ENCODE assay signal across 37 cellular contexts in the genomic region with DNA sequence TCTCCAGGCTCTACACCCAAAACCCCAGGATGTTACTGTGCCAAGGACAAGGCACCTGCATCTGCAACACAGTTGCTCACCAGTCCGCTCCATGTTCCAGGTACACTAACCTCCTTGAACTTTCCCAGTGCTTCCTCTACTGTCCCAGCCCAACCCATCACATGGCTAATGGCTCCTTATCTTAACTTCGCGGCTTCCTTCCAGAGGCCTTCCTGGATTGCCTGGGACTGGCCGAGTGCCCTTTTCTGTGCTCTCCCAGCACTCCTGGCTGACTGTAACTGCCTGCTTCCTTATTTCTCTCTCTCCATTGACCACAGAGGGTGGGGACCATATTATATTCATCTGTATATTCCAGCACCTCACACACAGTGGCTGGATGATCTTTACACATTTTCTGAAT. TPM values are rescaled to one million over a fixed set of nuclear protein-coding genes. Genes with fewer than 3 reads are reported as not detected.
"Had no signal": no experiment of that assay in that cellular context is flagged by ENCODE, and none has a peak within 500 bp of the region (broad histone marks: within the 10 kb centered on the region; RNA-seq: fewer than 3 reads in every experiment).

No MANE protein-coding gene starts in this region.

- H3K4me3 Mint-ChIP-seq: activated CD4-positive, alpha-beta memory T cell treated with anti-CD3 and anti-CD28 coated beads for 36 hours; activated naive CD4-positive, alpha-beta T cell treated with anti-CD3 and anti-CD28 coated beads for 36 hours; activated naive CD8-positive, alpha-beta T cell treated with anti-CD3 and anti-CD28 coated beads for 36 hours; activated T-helper 1 cell treated with anti-CD3 and anti-CD28 coated beads, Interleukin-12 subunit alpha, Interleukin-12 subunit beta, Interleukin-2, Interleukin-4 antibody, amounts not matched to agents 30 ng/mL and 10 ng/mL and 1 ng/mL, durations not matched to agents 14 hours and 24 hours and 36 hours; brain; immature natural killer cell; naive B cell; nephron progenitor cell; stimulated activated naive B cell treated with anti-CD40 and anti-IgM and Interleukin-4, amounts not matched to agents 10 μg/mL and 1 μg/mL and 100 μg/mL, for 72 hours; T-cell had no signal

- ATAC-seq: activated CD4-positive, CD25-positive, alpha-beta regulatory T cell treated with anti-CD3 and anti-CD28 coated beads, Interleukin-2, amount 50 U/mL, for 24 hours; esophagus mucosa; lower lobe of right lung; sciatic nerve; stimulated activated naive B cell treated with anti-CD40 and anti-IgM and Interleukin-4, amounts not matched to agents 10 μg/mL and 1 μg/mL and 100 μg/mL, for 72 hours; T-cell had no signal

- H3K4me3 ChIP-seq: ascending aorta, cardiac muscle cell, lower lobe of right lung, skin epidermis, uterus had no signal

- H3K9me3 ChIP-seq: ascending aorta, lower lobe of right lung, neutrophil, uterus had no signal

- H3K27ac Mint-ChIP-seq: activated CD4-positive, alpha-beta memory T cell treated with anti-CD3 and anti-CD28 coated beads for 36 hours; activated naive CD4-positive, alpha-beta T cell treated with anti-CD3 and anti-CD28 coated beads for 36 hours; activated naive CD8-positive, alpha-beta T cell treated with anti-CD3 and anti-CD28 coated beads for 36 hours; activated T-helper 1 cell treated with anti-CD3 and anti-CD28 coated beads, Interleukin-12 subunit alpha, Interleukin-12 subunit beta, Interleukin-2, Interleukin-4 antibody, amounts not matched to agents 30 ng/mL and 10 ng/mL and 1 ng/mL, durations not matched to agents 14 hours and 24 hours and 36 hours; brain; immature natural killer cell; nephron progenitor cell; progenitor cell of endocrine pancreas; stimulated activated naive B cell treated with anti-CD40 and anti-IgM and Interleukin-4, amounts not matched to agents 10 μg/mL and 1 μg/mL and 100 μg/mL, for 72 hours; T-cell had no signal

- H3K27me3 Mint-ChIP-seq: activated CD4-positive, alpha-beta memory T cell treated with anti-CD3 and anti-CD28 coated beads for 36 hours; activated naive CD8-positive, alpha-beta T cell treated with anti-CD3 and anti-CD28 coated beads for 36 hours; naive B cell; progenitor cell of endocrine pancreas; stimulated activated naive B cell treated with anti-CD40 and anti-IgM and Interleukin-4, amounts not matched to agents 10 μg/mL and 1 μg/mL and 100 μg/mL, for 72 hours; T-cell had no signal

- H3K4me1 ChIP-seq: ascending aorta, uterus had no signal

- DNase-seq: activated CD4-positive, alpha-beta memory T cell treated with anti-CD3 and anti-CD28 coated beads for 36 hours; activated CD4-positive, alpha-beta T cell treated with anti-CD3 and anti-CD28 coated beads for 48 hours; activated CD8-positive, alpha-beta memory T cell treated with anti-CD3 and anti-CD28 coated beads, Interleukin-2, amount 50 U/mL, for 4 hours; activated effector memory CD4-positive, alpha-beta T cell treated with anti-CD3 and anti-CD28 coated beads, Interleukin-2, amount 50 U/mL, for 16 hours; activated naive CD4-positive, alpha-beta T cell treated with anti-CD3 and anti-CD28 coated beads for 36 hours; activated naive CD8-positive, alpha-beta T cell treated with anti-CD3 and anti-CD28 coated beads for 36 hours; activated T-cell treated with anti-CD3 and anti-CD28 coated beads, Interleukin-2, amount 50 U/mL, for 1 hour; cortex of kidney; foreskin fibroblast; head of caudate nucleus; hippocampal formation; immature natural killer cell; kidney; lower lobe of right lung; mesenchymal stem cell; naive B cell; nephron progenitor cell; stimulated activated CD4-positive, alpha-beta T cell treated with anti-CD3 and anti-CD28 coated beads, Interleukin-1b, Interleukin-23, amount 100 ng/mL, for 48 hours; stimulated activated naive B cell treated with anti-CD40 and anti-IgM and Interleukin-4, amounts not matched to agents 10 μg/mL and 1 μg/mL and 100 μg/mL, for 72 hours; T-cell; trophoblast cell; uterus; WERI-Rb-1 had no signal

- H3K36me3 ChIP-seq: neutrophil, uterus had no signal

- H3K27ac ChIP-seq: ascending aorta, cardiac muscle cell, lower lobe of right lung, neutrophil, skin epidermis, uterus, WERI-Rb-1 had no signal

- H3K4me1 Mint-ChIP-seq: immature natural killer cell; stimulated activated naive B cell treated with anti-CD40 and anti-IgM and Interleukin-4, amounts not matched to agents 10 μg/mL and 1 μg/mL and 100 μg/mL, for 72 hours had no signal

- H3K27me3 ChIP-seq: ascending aorta, cardiac muscle cell, neutrophil, uterus had no signal

- H3K9me3 Mint-ChIP-seq: activated CD4-positive, alpha-beta memory T cell treated with anti-CD3 and anti-CD28 coated beads for 36 hours; activated naive CD4-positive, alpha-beta T cell treated with anti-CD3 and anti-CD28 coated beads for 36 hours; activated naive CD8-positive, alpha-beta T cell treated with anti-CD3 and anti-CD28 coated beads for 36 hours; activated T-helper 1 cell treated with anti-CD3 and anti-CD28 coated beads, Interleukin-12 subunit alpha, Interleukin-12 subunit beta, Interleukin-2, Interleukin-4 antibody, amounts not matched to agents 30 ng/mL and 10 ng/mL and 1 ng/mL, durations not matched to agents 14 hours and 24 hours and 36 hours; brain; immature natural killer cell; naive B cell; nephron progenitor cell; stimulated activated naive B cell treated with anti-CD40 and anti-IgM and Interleukin-4, amounts not matched to agents 10 μg/mL and 1 μg/mL and 100 μg/mL, for 72 hours; T-cell had no signal

RNA-seq across cellular contexts. Expression of a gene that starts 28.8 kb away (rescaled TPM):
- total RNA-seq: activated CD4-positive, alpha-beta memory T cell treated with anti-CD3 and anti-CD28 coated beads for 36 hours; activated CD8-positive, alpha-beta memory T cell treated with anti-CD3 and anti-CD28 coated beads for 36 hours; activated naive CD4-positive, alpha-beta T cell treated with anti-CD3 and anti-CD28 coated beads for 36 hours; activated naive CD8-positive, alpha-beta T cell treated with anti-CD3 and anti-CD28 coated beads for 36 hours; activated T-helper 1 cell treated with anti-CD3 and anti-CD28 coated beads, Interleukin-12 subunit alpha, Interleukin-12 subunit beta, Interleukin-2, Interleukin-4 antibody, amounts not matched to agents 30 ng/mL and 10 ng/mL and 1 ng/mL, durations not matched to agents 14 hours and 24 hours and 36 hours; ascending aorta; esophagus mucosa; kidney; lower lobe of right lung; mononuclear cell; osteocyte; progenitor cell of endocrine pancreas; sciatic nerve; T-cell; T-helper 2 cell treated with Interferon-gamma antibody and Interleukin-4, amounts not matched to agents 100 ng/mL and 5 ng/mL, for 36 hours; uterus had no signal
